15 cellular contexts compared by ENCODE assay signal in genomic region chr5:80964919-80965318, GRCh38. TPM values are rescaled to one million over a fixed set of nuclear protein-coding genes. Genes with fewer than 3 reads are reported as not detected.
DNase-seq lines count a peak whose midpoint lies in the region; ATAC-seq and TF ChIP-seq lines count a peak whose summit lies in the region.
"Had no signal": no experiment of that assay in that cellular context is flagged by ENCODE, and none has a peak within 500 bp of the region (broad histone marks: within the 10 kb centered on the region; RNA-seq: fewer than 3 reads in every experiment).

No MANE protein-coding gene starts in this region.

- ATAC-seq in left ventricle myocardium superior (no peak), RWPE2 (ENCODE audit: low read depth) (no peak)
- ATAC-seq in central memory CD8-positive, alpha-beta T cell (replicated peaks; ENCODE audit: extremely low read depth, poor library complexity, severe bottlenecking) = no peak

- peaks cover 0 to 17% of the 10 kb centered on the region in 2 donors for H3K4me1 ChIP-seq in right atrium auricular region
- peaks cover 29% of the 10 kb centered on the region for H3K4me1 ChIP-seq in RWPE2 (ENCODE audit: insufficient read depth, poor library complexity, severe bottlenecking)
- H3K4me1 ChIP-seq: parathyroid adenoma had no signal

- H3K36me3 Mint-ChIP-seq in central memory CD8-positive, alpha-beta T cell (ENCODE audit: insufficient read depth) = peaks cover 4% of the 10 kb centered on the region

- peaks cover 24% of the 10 kb centered on the region for H3K4me1 Mint-ChIP-seq in central memory CD8-positive, alpha-beta T cell

- intact Hi-C loops in left ventricle myocardium superior (cut with micrococcal nuclease) = no loop called here

- no peaks in the 10 kb centered on the region for H3K9me3 Mint-ChIP-seq in central memory CD8-positive, alpha-beta T cell

- TF ChIP-seq CTCF in right atrium auricular region (IDR thresholded peaks at IDR 0.05) (no peak), RWPE2 (IDR thresholded peaks at IDR 0.05; ENCODE audit: poor library complexity, severe bottlenecking) (no peak), GM10266 (IDR thresholded peaks at IDR 0.05; ENCODE audit: control insufficient read depth, insufficient read depth, low read depth, missing control alignments) (no peak)

- H3K27ac ChIP-seq in right atrium auricular region = peak overlapping the region; percentile 36 to 62
- H3K27ac ChIP-seq in RWPE2 (ENCODE audit: poor library complexity, severe bottlenecking) = peak overlapping the region; percentile 9
- H3K27ac ChIP-seq: GM23248, parathyroid adenoma, VCaP had no signal

- H3K9me3 ChIP-seq in right atrium auricular region = no peaks in the 10 kb centered on the region
- no peaks in the 10 kb centered on the region for H3K9me3 ChIP-seq in RWPE2 (ENCODE audit: severe bottlenecking)

- peak overlapping the region; percentile 29 for H3K27ac Mint-ChIP-seq in central memory CD8-positive, alpha-beta T cell (ENCODE audit: low read depth)

- H3K36me3 ChIP-seq in right atrium auricular region = no peaks in the 10 kb centered on the region
- H3K36me3 ChIP-seq in RWPE2 (ENCODE audit: low read depth) = no peaks in the 10 kb centered on the region

- DNase-seq in right atrium auricular region (ENCODE audit: low spot score) = no peak
- no peak for DNase-seq in left ventricle myocardium superior
- DNase-seq in RWPE2 (ENCODE audit: low spot score) = no peak
- DNase-seq in central memory CD8-positive, alpha-beta T cell (ENCODE audit: low spot score in 2 of 2) = no peak
- DNase-seq in superior temporal gyrus (ENCODE audit: extremely low spot score) = peak; percentile 69
- DNase-seq in NCI-H187 treated with DMSO at 0.1 percent for 48 hours (lab: John Stamatoyannopoulos, UW) = no peak
- no peak for DNase-seq in GM10266 (ENCODE audit: extremely low spot score)
- DNase-seq in LoVo (ENCODE audit: low spot score) = no peak
- DNase-seq: cerebellar nuclear complex, GM23248, mammary epithelial cell, NCI-H2107 had no signal

- peak overlapping the region; percentile 9 for H3K4me3 Mint-ChIP-seq in central memory CD8-positive, alpha-beta T cell

- H3K27me3 Mint-ChIP-seq in central memory CD8-positive, alpha-beta T cell = peaks cover 26% of the 10 kb centered on the region

- no peak overlapping the region for H3K4me3 ChIP-seq in right atrium auricular region
- no peak overlapping the region for H3K4me3 ChIP-seq in RWPE2 (ENCODE audit: severe bottlenecking)
- H3K4me3 ChIP-seq: GM23248 had no signal

- H3K27me3 ChIP-seq in right atrium auricular region (no peaks in the 10 kb centered on the region), RWPE2 (ENCODE audit: insufficient read depth, poor library complexity, severe bottlenecking) (peaks cover 12% of the 10 kb centered on the region)

RNA-seq across cellular contexts. Expression of gene RASGRF2, which starts 4.8 kb away (rescaled TPM):
- 1 to 10 TPM; 3.5 to 6.3 TPM for total RNA-seq in right atrium auricular region
- total RNA-seq in left ventricle myocardium superior = 6.5 TPM
- total RNA-seq: GM23248, SK-MEL-5 had no signal
